ENCODE assay signal across 8 cellular contexts in genomic region chr14:96797943-96798349, GRCh38. TPM values are rescaled to one million over a fixed set of nuclear protein-coding genes. Genes with fewer than 3 reads are reported as not detected.
DNase-seq lines count a peak whose midpoint lies in the region; ATAC-seq and TF ChIP-seq lines count a peak whose summit lies in the region.

No MANE protein-coding gene starts in this region.

- peak overlapping the region; percentile 93 for H3K4me3 Mint-ChIP-seq in activated CD4-positive, alpha-beta memory T cell treated with anti-CD3 and anti-CD28 coated beads for 36 hours

- H3K36me3 ChIP-seq in ES-I3 (ENCODE audit: insufficient read depth, low read length) (no peaks in the 10 kb centered on the region), iPS-15b (ENCODE audit: control insufficient read depth, insufficient read depth, low read length) (no peaks in the 10 kb centered on the region), suprapubic skin (no peaks in the 10 kb centered on the region)

- H3K27ac ChIP-seq in suprapubic skin: peak overlapping the region; percentile 61

- peaks cover 2% of the 10 kb centered on the region for H3K36me3 Mint-ChIP-seq in activated CD4-positive, alpha-beta memory T cell treated with anti-CD3 and anti-CD28 coated beads for 36 hours

- ATAC-seq in GM19397 (IDR thresholded peaks at IDR 0.05; ENCODE audit: unreplicated experiment) (peak; percentile 18), HG03575 (IDR thresholded peaks at IDR 0.05; ENCODE audit: extremely low read depth, insufficient number of reproducible peaks, low FRiP score, unreplicated experiment) (peak; percentile 11)

- H3K4me1 ChIP-seq in ES-I3 (ENCODE audit: insufficient read depth, low read length) (0 out of 2 replicates have a peak, but pooled peaks cover 3% of the 10 kb centered on the region), iPS-15b (ENCODE audit: control insufficient read depth, insufficient read depth, low read length) (peaks cover 3% of the 10 kb centered on the region), suprapubic skin (peaks cover 20% of the 10 kb centered on the region)

- no peak for TF ChIP-seq POLR2A in suprapubic skin (IDR thresholded peaks at IDR 0.05)

- peak overlapping the region; percentile 78 for H3K27ac Mint-ChIP-seq in activated CD4-positive, alpha-beta memory T cell treated with anti-CD3 and anti-CD28 coated beads for 36 hours

- intact Hi-C loops in activated CD4-positive, alpha-beta memory T cell treated with anti-CD3 and anti-CD28 coated beads for 36 hours (cut with micrococcal nuclease): loop anchor here (1.0 to 2.0 kb wide), 4 partner anchors 35 to 435 kb away; partner anchors contain the start of genes ATG2B, GSKIP and PAPOLA

- peaks cover 27% of the 10 kb centered on the region for H3K4me1 Mint-ChIP-seq in activated CD4-positive, alpha-beta memory T cell treated with anti-CD3 and anti-CD28 coated beads for 36 hours (ENCODE audit: low read depth)

- H3K4me3 ChIP-seq in iPS-15b (ENCODE audit: low read depth, low read length) (peak overlapping the region; percentile 90), suprapubic skin (peak overlapping the region; percentile 92)

- H3K27me3 ChIP-seq in iPS-15b (ENCODE audit: control insufficient read depth, insufficient read depth, low read length): no peaks in the 10 kb centered on the region
- H3K27me3 ChIP-seq in suprapubic skin: no peaks in the 10 kb centered on the region

- H3K9me3 ChIP-seq in ES-I3 (ENCODE audit: control insufficient read depth, insufficient read depth, low read length): no peaks in the 10 kb centered on the region
- no peaks in the 10 kb centered on the region for H3K9me3 ChIP-seq in iPS-15b (ENCODE audit: control insufficient read depth, insufficient read depth, low read length)
- H3K9me3 ChIP-seq in suprapubic skin: no peaks in the 10 kb centered on the region

- no peak for TF ChIP-seq EP300 in suprapubic skin (IDR thresholded peaks at IDR 0.05)

- CTCF ChIA-PET in activated CD4-positive, alpha-beta memory T cell treated with anti-CD3 and anti-CD28 coated beads for 36 hours (lab: Charles Lee): interaction anchor here (1.0 to 3.3 kb wide), 2 partner anchors 55 to 56 kb away, joined by 3 to 13 read pairs; no protein-coding TSS in a partner anchor

- POLR2A ChIA-PET in activated CD4-positive, alpha-beta memory T cell treated with anti-CD3 and anti-CD28 coated beads for 36 hours (lab: Charles Lee): interaction anchor here (0.5 to 1.5 kb wide), 2 partner anchors 127 to 407 kb away, joined by 3 read pairs; no protein-coding TSS in a partner anchor

- no peaks in the 10 kb centered on the region for H3K9me3 Mint-ChIP-seq in activated CD4-positive, alpha-beta memory T cell treated with anti-CD3 and anti-CD28 coated beads for 36 hours

- WGBS in suprapubic skin: 1% methylated on average over 16 of the region's 16 CpGs

- peaks cover 8% of the 10 kb centered on the region for H3K27me3 Mint-ChIP-seq in activated CD4-positive, alpha-beta memory T cell treated with anti-CD3 and anti-CD28 coated beads for 36 hours

- H3K9ac ChIP-seq in ES-I3 (ENCODE audit: low read depth, low read length) (peak overlapping the region; percentile 93; the same call in 1 of the 2 replicates), iPS-15b (ENCODE audit: low read depth, low read length) (peak overlapping the region; percentile 56)

- no peak for TF ChIP-seq CTCF in suprapubic skin (IDR thresholded peaks at IDR 0.05)

- DNase-seq in activated CD4-positive, alpha-beta memory T cell treated with anti-CD3 and anti-CD28 coated beads for 36 hours: no peak
- DNase-seq in suprapubic skin (ENCODE audit: low spot score in 2 of 2) (no peak), GM19240 (ENCODE audit: insufficient read length, low spot score) (no peak), RKO (ENCODE audit: low spot score) (no peak)

RNA-seq across cellular contexts. Expression of gene VRK1, which starts 0.8 kb away (rescaled TPM):
- total RNA-seq in activated CD4-positive, alpha-beta memory T cell treated with anti-CD3 and anti-CD28 coated beads for 36 hours: 10 to 100 TPM; 76.9 to 77.4 TPM
- total RNA-seq in suprapubic skin: 10 to 100 TPM in 3 of 4 donors, 1 to 10 TPM in 1; 9.3 to 12.2 (median 12.1) TPM

Comparison
In these comparisons a context has a peak if more than half of its experiments do, and no peak if none do; other contexts are left out.
1. RNA of gene VRK1, which starts 0.8 kb away (total RNA-seq): 76.9 to 77.4 TPM in activated CD4-positive, alpha-beta memory T cell treated with anti-CD3 and anti-CD28 coated beads for 36 hours; 9.3 to 12.2 TPM in suprapubic skin; every median in the first group is over 4 times any median in the second.